19 cellular contexts compared by ENCODE assay signal in genomic region chr15:64761156-64761555, GRCh38. TPM values are rescaled to one million over a fixed set of nuclear protein-coding genes. Genes with fewer than 3 reads are reported as not detected.
A peak's percentile ranks its signal among the peaks of the same experiment; 100 is the strongest.
DNase-seq lines count a peak whose midpoint lies in the region; ATAC-seq and TF ChIP-seq lines count a peak whose summit lies in the region.
"Had no signal": no experiment of that assay in that cellular context is flagged by ENCODE, and none has a peak within 500 bp of the region (broad histone marks: within the 10 kb centered on the region; RNA-seq: fewer than 3 reads in every experiment).

No MANE protein-coding gene starts in this region.

- no peak overlapping the region for H2BK12ac ChIP-seq in trophoblast cell (ENCODE audit: low read length)

- H2AK5ac ChIP-seq in trophoblast cell (ENCODE audit: low read length) = no peak overlapping the region

- H3K9me3 ChIP-seq in heart left ventricle = no peaks in the 10 kb centered on the region
- H3K9me3 ChIP-seq in trophoblast cell (ENCODE audit: insufficient read depth, low read depth, low read length) = no peaks in the 10 kb centered on the region
- H3K9me3 ChIP-seq: BE2C had no signal

- H3K4me3 ChIP-seq in coronary artery (no peak overlapping the region), heart left ventricle (no peak overlapping the region), rectal smooth muscle tissue (ENCODE audit: low read length) (no peak overlapping the region), trophoblast cell (ENCODE audit: low read depth, low read length) (no peak overlapping the region)

- no peak for DNase-seq in coronary artery (ENCODE audit: low spot score)
- peak in 1 of 5 donors; percentile 42 for DNase-seq in heart left ventricle
- DNase-seq in NCI-H526 treated with DMSO at 0.1 percent for 48 hours (lab: John Stamatoyannopoulos, UW) = no peak
- DNase-seq in activated CD4-positive, alpha-beta T cell treated with anti-CD3 and anti-CD28 coated beads, Interleukin-2, amount 50 U/mL, for 1 hour = no peak
- no peak for DNase-seq in trophoblast cell
- DNase-seq: BE2C; CD8-positive, alpha-beta memory T cell; GF-D8; GOT3; IMR-90; Kasumi-1; NCI-H1105 treated with DMSO at 0.1 percent for 48 hours; NCI-H187 treated with DMSO at 0.1 percent for 48 hours; NCI-H446; NCI-H748 treated with DMSO at 0.1 percent for 48 hours; SHP77 had no signal

- peak in 3 of 4 donors; percentile 19 to 37 (median 28) for ATAC-seq in heart left ventricle
- ATAC-seq in GM21717 (IDR thresholded peaks at IDR 0.05; ENCODE audit: unreplicated experiment) = no peak
- ATAC-seq: Panc1 had no signal

- no peaks in the 10 kb centered on the region for H3K36me3 ChIP-seq in heart left ventricle
- no peaks in the 10 kb centered on the region for H3K36me3 ChIP-seq in rectal smooth muscle tissue (ENCODE audit: control insufficient read depth, insufficient read depth, low read length)
- peaks cover 0 to 4% of the 10 kb centered on the region in 2 experiments for H3K36me3 ChIP-seq in trophoblast cell (ENCODE audit: control insufficient read depth in 1 of 2, insufficient read depth in 2 of 2, low read length in 2 of 2)
- H3K36me3 ChIP-seq: BE2C had no signal

- no peak overlapping the region for H4K91ac ChIP-seq in trophoblast cell (ENCODE audit: low read depth, low read length)

- intact Hi-C loops in heart left ventricle (cut with DNase I) = no loop called here

- H3K14ac ChIP-seq in trophoblast cell (ENCODE audit: low read length) = no peak overlapping the region

- no peak overlapping the region for H3K18ac ChIP-seq in trophoblast cell (ENCODE audit: low read length)

- no peak overlapping the region for H3K4me2 ChIP-seq in trophoblast cell (ENCODE audit: low read length)

- H3K4me1 ChIP-seq in heart left ventricle (peaks cover 0 to 74% (median 29%) of the 10 kb centered on the region in 12 donors), rectal smooth muscle tissue (ENCODE audit: control insufficient read depth, insufficient read depth, low read length) (peaks cover 33% of the 10 kb centered on the region), trophoblast cell (ENCODE audit: control insufficient read depth in 1 of 2, insufficient read depth in 2 of 2, low read length in 2 of 2) (peaks cover 0 to 6% of the 10 kb centered on the region in 2 experiments)
- H3K4me1 ChIP-seq: BE2C had no signal

- no peak overlapping the region for H2BK5ac ChIP-seq in trophoblast cell (ENCODE audit: low read depth, low read length, poor library complexity)

- H3K79me1 ChIP-seq in trophoblast cell (ENCODE audit: low read length) = no peaks in the 10 kb centered on the region

- H3K27ac ChIP-seq in coronary artery (peak overlapping the region; percentile 52 to 86), heart left ventricle (peak overlapping the region in 10 of 12 donors; percentile 33 to 90 (median 76)), rectal smooth muscle tissue (ENCODE audit: low read depth, low read length) (peak overlapping the region; percentile 61), trophoblast cell (ENCODE audit: low read depth, low read length) (no peak overlapping the region)

- TF ChIP-seq CTCF in coronary artery (IDR thresholded peaks at IDR 0.05) (no peak), heart left ventricle (IDR thresholded peaks at IDR 0.05) (no peak)

- peaks cover 2% of the 10 kb centered on the region for H3K79me2 ChIP-seq in trophoblast cell (ENCODE audit: control insufficient read depth, insufficient read depth, low read length, poor library complexity)

- no peak overlapping the region for H4K8ac ChIP-seq in trophoblast cell (ENCODE audit: low read depth, low read length)

- H3K23ac ChIP-seq in trophoblast cell (ENCODE audit: low read length) = no peak overlapping the region

- no peak overlapping the region for H2AFZ ChIP-seq in trophoblast cell (ENCODE audit: insufficient read depth, low read length, poor library complexity)

- no peak overlapping the region for H2BK120ac ChIP-seq in trophoblast cell (ENCODE audit: insufficient read depth, low read length, poor library complexity)

- H3K4ac ChIP-seq in trophoblast cell (ENCODE audit: low read depth, low read length) = no peak overlapping the region

- H3K27me3 ChIP-seq in heart left ventricle (no peaks in the 10 kb centered on the region), rectal smooth muscle tissue (ENCODE audit: control insufficient read depth, insufficient read depth, low read length) (no peaks in the 10 kb centered on the region), trophoblast cell (ENCODE audit: insufficient read depth, low read length) (no peaks in the 10 kb centered on the region)
- H3K27me3 ChIP-seq: BE2C had no signal

- H4K12ac ChIP-seq in trophoblast cell (ENCODE audit: low read depth, low read length) = no peak overlapping the region

- 39 to 54% (median 49%) methylated on average over 11 of the region's 11 CpGs for WGBS in heart left ventricle, 4 donors
- no CpG with 5 or more reads among the region's 11 CpGs for WGBS in trophoblast cell (ENCODE audit: extremely low coverage, insufficient coverage, insufficient read length)

- no peak for TF ChIP-seq POLR2A in heart left ventricle (IDR thresholded peaks at IDR 0.05)

- H3K9ac ChIP-seq in rectal smooth muscle tissue (ENCODE audit: low read length) (no peak overlapping the region), trophoblast cell (ENCODE audit: low read length) (no peak overlapping the region)

RNA-seq across cellular contexts. Expression of gene RBPMS2, which starts 14.2 kb away (rescaled TPM):
- total RNA-seq in heart left ventricle = 100 to 1,000 TPM in 7 of 9 donors, 10 to 100 TPM in 2; 49.8 to 530 (median 189) TPM
- 100 to 1,000 TPM; 238 to 408 TPM for polyA plus RNA-seq in heart left ventricle
- polyA plus RNA-seq in trophoblast cell (2013) = 49.4 and 49.5 TPM in 2 replicates
- total RNA-seq: CD8-positive, alpha-beta memory T cell; IMR-90 had no signal
- polyA plus RNA-seq: CD8-positive, alpha-beta memory T cell had no signal
